ENCODE assay signal across 8 cellular contexts in genomic region chr16:89994721-89995474, GRCh38. TPM values are rescaled to one million over a fixed set of nuclear protein-coding genes. Genes with fewer than 3 reads are reported as not detected.
DNase-seq lines count a peak whose midpoint lies in the region; ATAC-seq and TF ChIP-seq lines count a peak whose summit lies in the region.
"Not testable (repeated sequence)": the region's sequence is repeated elsewhere in the genome, so short reads cannot be mapped to it uniquely, and the experiment has no call there.

No MANE protein-coding gene starts in this region.

- not testable (repeated sequence) for H3K27me3 Mint-ChIP-seq in CD4-positive, alpha-beta memory T cell; MCF 10A (ENCODE audit: insufficient read depth, unreplicated experiment); osteocyte (ENCODE audit: unreplicated experiment); stimulated activated memory B cell treated with anti-CD40 and anti-IgM and Interleukin-4, amounts not matched to agents 10 μg/mL and 1 μg/mL and 100 μg/mL, for 72 hours

- H3K4me1 ChIP-seq in CD4-positive, alpha-beta memory T cell (ENCODE audit: insufficient read depth, low read length); heart right ventricle: not testable (repeated sequence)
- H3K4me1 ChIP-seq in KMS-11 (ENCODE audit: low read depth, poor library complexity, severe bottlenecking): peaks cover 16% of the 10 kb centered on the region

- CTCF ChIA-PET in CD4-positive, alpha-beta memory T cell (lab: Charles Lee; ENCODE audit: partially characterized antibody); MCF 10A (lab: Yijun Ruan, JAX): not testable (repeated sequence)

- ATAC-seq in heart right ventricle: peak in 3 of 8 donors; percentile 23 to 46 (median 32)
- ATAC-seq in stimulated activated memory B cell treated with anti-CD40 and anti-IgM and Interleukin-4, amounts not matched to agents 10 μg/mL and 1 μg/mL and 100 μg/mL, for 72 hours: not testable (repeated sequence)

- 77 to 82% methylated on average over 8 of the region's 8 CpGs for WGBS in heart right ventricle, 2 donors

- not testable (repeated sequence) for H3K79me2 ChIP-seq in KMS-11 (ENCODE audit: insufficient read depth, low read depth)

- H3K4me3 Mint-ChIP-seq in CD4-positive, alpha-beta memory T cell: peak overlapping the region in 3 of 8 donors; percentile 8 to 71 (median 35)
- H3K4me3 Mint-ChIP-seq in MCF 10A (ENCODE audit: unreplicated experiment); osteocyte (ENCODE audit: unreplicated experiment); stimulated activated memory B cell treated with anti-CD40 and anti-IgM and Interleukin-4, amounts not matched to agents 10 μg/mL and 1 μg/mL and 100 μg/mL, for 72 hours: not testable (repeated sequence)

- not testable (repeated sequence) for H3K27ac ChIP-seq in CD4-positive, alpha-beta memory T cell (ENCODE audit: low read depth, low read length)
- peak overlapping the region; percentile 100 for H3K27ac ChIP-seq in KMS-11
- H3K27ac ChIP-seq in heart right ventricle: peak overlapping the region in 7 of 10 donors; percentile 6 to 56 (median 36)

- TF ChIP-seq CTCF in KMS-11 (conservative IDR thresholded peaks at IDR 0.05; ENCODE audit: low read depth, low read length); MCF 10A (IDR thresholded peaks at IDR 0.05; ENCODE audit: unreplicated experiment); heart right ventricle (IDR thresholded peaks at IDR 0.05); osteocyte (IDR thresholded peaks at IDR 0.05): not testable (repeated sequence)

- not testable (repeated sequence) for H3K4me3 ChIP-seq in CD4-positive, alpha-beta memory T cell (ENCODE audit: low read length in 2 of 2); KMS-11 (IDR thresholded peaks at IDR 0.05; ENCODE audit: insufficient read depth, low read depth, low read length); heart right ventricle

- not testable (repeated sequence) for H3K27me3 ChIP-seq in CD4-positive, alpha-beta memory T cell (ENCODE audit: insufficient read depth, low read length); KMS-11 (ENCODE audit: insufficient read depth, low read depth); heart right ventricle

- peaks cover 0 to 16% (median 0%) of the 10 kb centered on the region in 8 donors for H3K9me3 Mint-ChIP-seq in CD4-positive, alpha-beta memory T cell
- not testable (repeated sequence) for H3K9me3 Mint-ChIP-seq in MCF 10A (ENCODE audit: unreplicated experiment); osteocyte (ENCODE audit: unreplicated experiment); stimulated activated memory B cell treated with anti-CD40 and anti-IgM and Interleukin-4, amounts not matched to agents 10 μg/mL and 1 μg/mL and 100 μg/mL, for 72 hours

- H3K9ac ChIP-seq in KMS-11: peak overlapping the region; percentile 94; the same call in 1 of the 2 replicates

- H3K36me3 ChIP-seq in CD4-positive, alpha-beta memory T cell (ENCODE audit: insufficient read depth, low read length): peaks cover 41% of the 10 kb centered on the region
- H3K36me3 ChIP-seq in KMS-11 (ENCODE audit: insufficient read depth): not testable (repeated sequence)
- H3K36me3 ChIP-seq in heart right ventricle: peaks cover 0 to 88% (median 16%) of the 10 kb centered on the region in 9 donors

- POLR2A ChIA-PET in CD4-positive, alpha-beta memory T cell (lab: Charles Lee; ENCODE audit: partially characterized antibody): not testable (repeated sequence)
- POLR2A ChIA-PET in MCF 10A (lab: Yijun Ruan, JAX): interaction anchor here (1.4 kb wide), 1 partner anchor 22 kb away, joined by 5 read pairs; no protein-coding TSS in a partner anchor

- not testable (repeated sequence) for H4K20me1 ChIP-seq in KMS-11 (ENCODE audit: insufficient read depth)

- H3K36me3 Mint-ChIP-seq in CD4-positive, alpha-beta memory T cell: peaks cover 29 to 50% of the 10 kb centered on the region in 2 donors
- peaks cover 70% of the 10 kb centered on the region for H3K36me3 Mint-ChIP-seq in MCF 10A (ENCODE audit: insufficient read depth, unreplicated experiment)
- peaks cover 39% of the 10 kb centered on the region for H3K36me3 Mint-ChIP-seq in osteocyte (ENCODE audit: unreplicated experiment)
- H3K36me3 Mint-ChIP-seq in stimulated activated memory B cell treated with anti-CD40 and anti-IgM and Interleukin-4, amounts not matched to agents 10 μg/mL and 1 μg/mL and 100 μg/mL, for 72 hours: peaks cover 74% of the 10 kb centered on the region

- peak in 4 of 5 donors; percentile 10 to 76 (median 16) for DNase-seq in CD4-positive, alpha-beta memory T cell
- DNase-seq in RKO (ENCODE audit: low spot score) (peak; percentile 84), MCF 10A (ENCODE audit: unreplicated experiment) (peak; percentile 54)
- DNase-seq in activated CD8-positive, alpha-beta memory T cell treated with anti-CD3 and anti-CD28 coated beads for 24 hours: peak; percentile 70
- DNase-seq in heart right ventricle; osteocyte (ENCODE audit: extremely low spot score, unreplicated experiment): not testable (repeated sequence)

- H3K4me1 Mint-ChIP-seq in CD4-positive, alpha-beta memory T cell: peaks cover 0 to 17% (median 2%) of the 10 kb centered on the region in 4 donors
- H3K4me1 Mint-ChIP-seq in MCF 10A (ENCODE audit: insufficient read depth, unreplicated experiment); osteocyte (ENCODE audit: unreplicated experiment); stimulated activated memory B cell treated with anti-CD40 and anti-IgM and Interleukin-4, amounts not matched to agents 10 μg/mL and 1 μg/mL and 100 μg/mL, for 72 hours: not testable (repeated sequence)

- H3K9me3 ChIP-seq in CD4-positive, alpha-beta memory T cell (ENCODE audit: control insufficient read depth in 1 of 2, low read length in 2 of 2): not testable (repeated sequence)
- H3K9me3 ChIP-seq in heart right ventricle: peaks cover 0 to 21% (median 0%) of the 10 kb centered on the region in 11 donors

- not testable (repeated sequence) for H2AFZ ChIP-seq in KMS-11 (ENCODE audit: low read depth)

- peak overlapping the region; percentile 46 to 98 (median 83) for H3K27ac Mint-ChIP-seq in CD4-positive, alpha-beta memory T cell
- H3K27ac Mint-ChIP-seq in MCF 10A (ENCODE audit: low read depth, unreplicated experiment) (peak overlapping the region; percentile 74), osteocyte (ENCODE audit: unreplicated experiment) (peak overlapping the region; percentile 96)
- peak overlapping the region; percentile 55 for H3K27ac Mint-ChIP-seq in stimulated activated memory B cell treated with anti-CD40 and anti-IgM and Interleukin-4, amounts not matched to agents 10 μg/mL and 1 μg/mL and 100 μg/mL, for 72 hours

- intact Hi-C loops in CD4-positive, alpha-beta memory T cell (cut with micrococcal nuclease); MCF 10A (cut with micrococcal nuclease); heart right ventricle (cut with DNase I): not testable (repeated sequence)

- H3K4me2 ChIP-seq in KMS-11: not testable (repeated sequence)

- BruUV-seq in MCF 10A (replicated peaks; lab: Mats Ljungman, UMichigan): not testable (repeated sequence)

RNA-seq across cellular contexts. Expression of gene DBNDD1, which starts 24.4 kb away (rescaled TPM):
- total RNA-seq in CD4-positive, alpha-beta memory T cell: under 1 TPM; 0.61 to 0.73 TPM
- 1 to 10 TPM; 1.2 to 3.7 TPM for polyA plus RNA-seq in CD4-positive, alpha-beta memory T cell
- total RNA-seq in MCF 10A (2022): 3.5 TPM in 2 replicates
- total RNA-seq in heart right ventricle: 1 to 10 TPM; 3.0 to 6.8 (median 5.0) TPM
- 1 to 10 TPM in 1 of 2 donors, under 1 TPM in 1; 0.72 to 2.2 TPM for polyA plus RNA-seq in heart right ventricle
- 0.78 and 1.3 TPM in 2 replicates for total RNA-seq in osteocyte

RNA-seq across cellular contexts. Expression of gene DEF8, which starts 46.3 kb away (rescaled TPM):
- total RNA-seq in CD4-positive, alpha-beta memory T cell: 10 to 100 TPM; 45.5 to 46.0 TPM
- polyA plus RNA-seq in CD4-positive, alpha-beta memory T cell: 10 to 100 TPM; 30.7 to 40.6 TPM
- total RNA-seq in MCF 10A (2022) (68.8 and 78.2 TPM in 2 replicates), heart right ventricle (10 to 100 TPM; 29.3 to 47.6 (median 34.9) TPM), osteocyte (78.7 and 82.8 TPM in 2 replicates)
- polyA plus RNA-seq in heart right ventricle: 10 to 100 TPM; 62.6 to 64.8 TPM
